In genomic region chr9:122888480-122888879, GRCh38 we compare ENCODE assay signal across 25 cellular contexts.
"Had no signal": no experiment of that assay in that cellular context is flagged by ENCODE, and none has a peak within 500 bp of the region (broad histone marks: within the 10 kb centered on the region; RNA-seq: fewer than 3 reads in every experiment).

No MANE protein-coding gene starts in this region.

- H3K27me3 Mint-ChIP-seq: naive thymus-derived CD8-positive, alpha-beta T cell; stimulated activated memory B cell treated with anti-CD40 and anti-IgM and Interleukin-4, amounts not matched to agents 10 μg/mL and 1 μg/mL and 100 μg/mL, for 72 hours; type B pancreatic cell had no signal

- ATAC-seq: foreskin keratinocyte; gastroesophageal sphincter; heart left ventricle; left lung; naive thymus-derived CD8-positive, alpha-beta T cell; psoas muscle; right cardiac atrium; stimulated activated memory B cell treated with anti-CD40 and anti-IgM and Interleukin-4, amounts not matched to agents 10 μg/mL and 1 μg/mL and 100 μg/mL, for 72 hours; stimulated activated naive CD8-positive, alpha-beta T cell treated with anti-CD3 and anti-CD28 coated beads, Interleukin-15, Interleukin-2, amounts not matched to agents 100 U/mL and 50 U/mL, for 24 hours had no signal

- DNase-seq: dermis blood vessel endothelial cell; effector memory CD4-positive, alpha-beta T cell; foreskin keratinocyte; heart left ventricle; kidney; left lung; mesendoderm; midbrain; naive thymus-derived CD8-positive, alpha-beta T cell; nephron progenitor cell; occipital lobe; ovary; posterior cingulate gyrus; psoas muscle; right cardiac atrium; spleen; stimulated activated CD4-positive, alpha-beta T cell treated with anti-CD3 and anti-CD28 coated beads, Interleukin-4, amount 100 ng/mL, for 4 hours; stimulated activated naive CD8-positive, alpha-beta T cell treated with anti-CD3 and anti-CD28 coated beads, Interleukin-15, Interleukin-2, amounts not matched to agents 100 U/mL and 50 U/mL, for 24 hours; substantia nigra; testis; tibial artery had no signal

- H3K27ac Mint-ChIP-seq: nephron progenitor cell; stimulated activated memory B cell treated with anti-CD40 and anti-IgM and Interleukin-4, amounts not matched to agents 10 μg/mL and 1 μg/mL and 100 μg/mL, for 72 hours; type B pancreatic cell had no signal

- H3K4me3 Mint-ChIP-seq: naive thymus-derived CD8-positive, alpha-beta T cell; nephron progenitor cell; stimulated activated memory B cell treated with anti-CD40 and anti-IgM and Interleukin-4, amounts not matched to agents 10 μg/mL and 1 μg/mL and 100 μg/mL, for 72 hours; type B pancreatic cell had no signal

- H3K9me3 Mint-ChIP-seq: naive thymus-derived CD8-positive, alpha-beta T cell; nephron progenitor cell; stimulated activated memory B cell treated with anti-CD40 and anti-IgM and Interleukin-4, amounts not matched to agents 10 μg/mL and 1 μg/mL and 100 μg/mL, for 72 hours; type B pancreatic cell had no signal

- H3K4me1 Mint-ChIP-seq: nephron progenitor cell had no signal

- FAIRE-seq: endothelial cell of umbilical vein had no signal
